In the genomic region with DNA sequence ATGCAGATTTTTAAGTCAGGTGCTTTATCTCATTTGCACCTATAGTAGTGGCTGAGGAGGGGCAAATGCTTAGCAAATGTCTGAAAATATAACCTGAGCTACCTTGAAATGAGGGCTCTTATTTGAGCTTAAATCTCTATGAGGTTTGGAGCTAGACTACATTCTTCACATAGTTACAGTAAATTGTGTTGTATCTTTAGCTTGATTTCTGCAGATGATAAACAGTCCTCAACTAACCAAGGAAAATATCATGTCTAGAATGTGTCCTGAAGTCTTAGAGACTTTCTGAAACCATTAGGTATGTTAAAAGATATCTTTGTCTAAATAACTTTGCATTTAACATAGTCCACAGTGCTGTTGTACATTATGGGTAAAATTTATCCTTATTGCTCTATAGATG, we compare ENCODE assay signal across 30 cellular contexts.
"Had no signal": no experiment of that assay in that cellular context is flagged by ENCODE, and none has a peak within 500 bp of the region (broad histone marks: within the 10 kb centered on the region; RNA-seq: fewer than 3 reads in every experiment).

No MANE protein-coding gene starts in this region.

- H3K36me3 Mint-ChIP-seq: activated naive CD4-positive, alpha-beta T cell treated with anti-CD3 and anti-CD28 coated beads, Interleukin-2, amount 10 ng/mL, durations not matched to agents 7 days and 5 days; activated naive CD4-positive, alpha-beta T cell treated with anti-CD3 and anti-CD28 coated beads, Interleukin-2, amount 50 U/mL, for 72 hours had no signal

- H3K4me1 Mint-ChIP-seq: activated CD4-positive, alpha-beta memory T cell treated with anti-CD3 and anti-CD28 coated beads, Interleukin-2, amount 10 ng/mL, durations not matched to agents 7 days and 5 days; activated CD4-positive, alpha-beta T cell treated with anti-CD3 and anti-CD28 coated beads, Interleukin-2, amount 10 ng/mL, durations not matched to agents 7 days and 5 days; activated naive CD4-positive, alpha-beta T cell treated with anti-CD3 and anti-CD28 coated beads, Interleukin-2, amount 10 ng/mL, durations not matched to agents 7 days and 5 days; activated naive CD8-positive, alpha-beta T cell treated with anti-CD3 and anti-CD28 coated beads, Interleukin-2, amount 10 ng/mL, durations not matched to agents 7 days and 5 days had no signal

- H3K9me3 ChIP-seq: ascending aorta, breast epithelium, colonic mucosa, esophagus squamous epithelium, gastroesophageal sphincter, heart right ventricle had no signal

- DNase-seq: activated CD4-positive, alpha-beta memory T cell treated with anti-CD3 and anti-CD28 coated beads, Interleukin-2, amount 10 ng/mL, durations not matched to agents 7 days and 5 days; activated CD4-positive, alpha-beta T cell treated with anti-CD3 and anti-CD28 coated beads for 1 hour; activated CD4-positive, alpha-beta T cell treated with anti-CD3 and anti-CD28 coated beads for 4 hours; activated CD4-positive, alpha-beta T cell treated with anti-CD3 and anti-CD28 coated beads, Interleukin-2, amount 10 ng/mL, durations not matched to agents 7 days and 5 days; activated CD4-positive, alpha-beta T cell treated with anti-CD3 and anti-CD28 coated beads, Interleukin-2, amount 50 U/mL, for 4 hours; activated CD8-positive, alpha-beta memory T cell treated with anti-CD3 and anti-CD28 coated beads, Interleukin-2, amount 50 U/mL, for 48 hours; activated gamma-delta T cell; activated naive CD4-positive, alpha-beta T cell; activated naive CD4-positive, alpha-beta T cell treated with anti-CD3 and anti-CD28 coated beads, Interleukin-2, amount 10 ng/mL, durations not matched to agents 7 days and 5 days; activated naive CD8-positive, alpha-beta T cell treated with anti-CD3 and anti-CD28 coated beads, Interleukin-2, amount 10 ng/mL, durations not matched to agents 7 days and 5 days; activated T-cell treated with anti-CD3 and anti-CD28 coated beads for 4 hours; activated T-cell treated with anti-CD3 and anti-CD28 coated beads, Interleukin-2, amount 50 U/mL, for 24 hours; activated T-cell treated with anti-CD3 and anti-CD28 coated beads, Interleukin-2, amount 50 U/mL, for 72 hours; central memory CD4-positive, alpha-beta T cell; cerebellar nuclear complex; colonic mucosa; effector CD8-positive, alpha-beta T cell; esophagus squamous epithelium; foreskin melanocyte; heart right ventricle; T-helper 2 cell had no signal

- H3K27me3 Mint-ChIP-seq: activated CD4-positive, alpha-beta memory T cell treated with anti-CD3 and anti-CD28 coated beads, Interleukin-2, amount 10 ng/mL, durations not matched to agents 7 days and 5 days; activated CD4-positive, alpha-beta T cell treated with anti-CD3 and anti-CD28 coated beads, Interleukin-2, amount 10 ng/mL, durations not matched to agents 7 days and 5 days; activated naive CD4-positive, alpha-beta T cell treated with anti-CD3 and anti-CD28 coated beads, Interleukin-2, amount 10 ng/mL, durations not matched to agents 7 days and 5 days; activated naive CD8-positive, alpha-beta T cell treated with anti-CD3 and anti-CD28 coated beads, Interleukin-2, amount 10 ng/mL, durations not matched to agents 7 days and 5 days; activated T-cell treated with anti-CD3 and anti-CD28 coated beads, Interleukin-2, amount 50 U/mL, for 24 hours; brain had no signal

- H3K4me3 Mint-ChIP-seq: activated CD4-positive, alpha-beta memory T cell treated with anti-CD3 and anti-CD28 coated beads, Interleukin-2, amount 10 ng/mL, durations not matched to agents 7 days and 5 days; activated CD4-positive, alpha-beta T cell treated with anti-CD3 and anti-CD28 coated beads, Interleukin-2, amount 10 ng/mL, durations not matched to agents 7 days and 5 days; activated naive CD4-positive, alpha-beta T cell treated with anti-CD3 and anti-CD28 coated beads, Interleukin-2, amount 10 ng/mL, durations not matched to agents 7 days and 5 days; activated naive CD8-positive, alpha-beta T cell treated with anti-CD3 and anti-CD28 coated beads, Interleukin-2, amount 10 ng/mL, durations not matched to agents 7 days and 5 days; activated T-cell treated with anti-CD3 and anti-CD28 coated beads, Interleukin-2, amount 50 U/mL, for 24 hours; activated T-cell treated with anti-CD3 and anti-CD28 coated beads, Interleukin-2, amount 50 U/mL, for 72 hours; brain; WTC11 had no signal

- H3K27me3 ChIP-seq: ascending aorta, breast epithelium, cardiac muscle cell, colonic mucosa, esophagus squamous epithelium, gastroesophageal sphincter, heart right ventricle had no signal

- H3K9me3 Mint-ChIP-seq: activated CD4-positive, alpha-beta memory T cell treated with anti-CD3 and anti-CD28 coated beads, Interleukin-2, amount 10 ng/mL, durations not matched to agents 7 days and 5 days; activated CD4-positive, alpha-beta T cell treated with anti-CD3 and anti-CD28 coated beads, Interleukin-2, amount 10 ng/mL, durations not matched to agents 7 days and 5 days; activated naive CD4-positive, alpha-beta T cell treated with anti-CD3 and anti-CD28 coated beads, Interleukin-2, amount 10 ng/mL, durations not matched to agents 7 days and 5 days; activated naive CD4-positive, alpha-beta T cell treated with anti-CD3 and anti-CD28 coated beads, Interleukin-2, amount 50 U/mL, for 72 hours; activated T-cell treated with anti-CD3 and anti-CD28 coated beads, Interleukin-2, amount 50 U/mL, for 24 hours; activated T-cell treated with anti-CD3 and anti-CD28 coated beads, Interleukin-2, amount 50 U/mL, for 72 hours; WTC11 had no signal

- H3K4me3 ChIP-seq: ascending aorta, breast epithelium, cardiac muscle cell, colonic mucosa, esophagus squamous epithelium, gastroesophageal sphincter, heart right ventricle had no signal

- H3K27ac ChIP-seq: ascending aorta, breast epithelium, cardiac muscle cell, colonic mucosa, epithelial cell of prostate, esophagus squamous epithelium, gastroesophageal sphincter, heart right ventricle, VCaP had no signal

- H3K4me1 ChIP-seq: ascending aorta, breast epithelium, colonic mucosa had no signal

- H3K27ac Mint-ChIP-seq: activated CD4-positive, alpha-beta memory T cell treated with anti-CD3 and anti-CD28 coated beads, Interleukin-2, amount 10 ng/mL, durations not matched to agents 7 days and 5 days; activated CD4-positive, alpha-beta T cell treated with anti-CD3 and anti-CD28 coated beads, Interleukin-2, amount 10 ng/mL, durations not matched to agents 7 days and 5 days; activated naive CD4-positive, alpha-beta T cell treated with anti-CD3 and anti-CD28 coated beads, Interleukin-2, amount 10 ng/mL, durations not matched to agents 7 days and 5 days; activated naive CD4-positive, alpha-beta T cell treated with anti-CD3 and anti-CD28 coated beads, Interleukin-2, amount 50 U/mL, for 72 hours; activated naive CD8-positive, alpha-beta T cell treated with anti-CD3 and anti-CD28 coated beads, Interleukin-2, amount 10 ng/mL, durations not matched to agents 7 days and 5 days; activated T-cell treated with anti-CD3 and anti-CD28 coated beads, Interleukin-2, amount 50 U/mL, for 24 hours; activated T-cell treated with anti-CD3 and anti-CD28 coated beads, Interleukin-2, amount 50 U/mL, for 72 hours; brain; WTC11 had no signal

- H3K36me3 ChIP-seq: ascending aorta, breast epithelium, cardiac muscle cell, colonic mucosa had no signal
